9 cellular contexts compared by ENCODE assay signal in genomic region chr12:128521981-128522380, GRCh38.
"Had no signal": no experiment of that assay in that cellular context is flagged by ENCODE, and none has a peak within 500 bp of the region (broad histone marks: within the 10 kb centered on the region; RNA-seq: fewer than 3 reads in every experiment).

No MANE protein-coding gene starts in this region.

- DNase-seq: IMR-90, KBM-7, KG1 had no signal

- H3K27me3 Mint-ChIP-seq: IgD-negative memory B cell had no signal

- ATAC-seq: HepG2, K562 had no signal

- H3K4me3 Mint-ChIP-seq: IgD-negative memory B cell had no signal

- FAIRE-seq: HepG2, HTR-8/SVneo, K562 had no signal

- H3K4me1 Mint-ChIP-seq: IgD-negative memory B cell had no signal

- H3K4me3 ChIP-seq: K562 had no signal

- H3K27ac Mint-ChIP-seq: IgD-negative memory B cell had no signal

- H3K27ac ChIP-seq: HL-60, KMS-11 had no signal
